In genomic region chr4:6992728-6993655, GRCh38 we compare ENCODE assay signal across 9 cellular contexts. TPM values are rescaled to one million over a fixed set of nuclear protein-coding genes. Genes with fewer than 3 reads are reported as not detected.
A peak's percentile ranks its signal among the peaks of the same experiment; 100 is the strongest.
DNase-seq lines count a peak whose midpoint lies in the region; ATAC-seq and TF ChIP-seq lines count a peak whose summit lies in the region.
"Had no signal": no experiment of that assay in that cellular context is flagged by ENCODE, and none has a peak within 500 bp of the region (broad histone marks: within the 10 kb centered on the region; RNA-seq: fewer than 3 reads in every experiment).

No MANE protein-coding gene starts in this region.

- H3K4me1 Mint-ChIP-seq in activated B cell treated with CpG ODN at 0.5 μM for 24 hours: peaks cover 51% of the 10 kb centered on the region
- H3K4me1 Mint-ChIP-seq in activated T-cell treated with anti-CD3 and anti-CD28 coated beads, Interleukin-2, amount 50 U/mL, for 4 hours (ENCODE audit: low read depth): peaks cover 51% of the 10 kb centered on the region
- H3K4me1 Mint-ChIP-seq in Caco-2 (ENCODE audit: low read depth, unreplicated experiment): peaks cover 24% of the 10 kb centered on the region

- ATAC-seq in HG02763 (IDR thresholded peaks at IDR 0.05; ENCODE audit: unreplicated experiment): peak; percentile 56
- no peak for ATAC-seq in activated B cell treated with CpG ODN at 0.5 μM for 24 hours (ENCODE audit: low read depth)
- no peak for ATAC-seq in activated T-cell treated with anti-CD3 and anti-CD28 coated beads, Interleukin-2, amount 50 U/mL, for 4 hours

- H3K27me3 ChIP-seq in mucosa of rectum (ENCODE audit: control insufficient read depth in 2 of 2, insufficient read depth in 2 of 2, low read length in 2 of 2) (no peaks in the 10 kb centered on the region), Caco-2 (replicated peaks; ENCODE audit: control insufficient read depth, insufficient read depth, low read length) (no peaks in the 10 kb centered on the region)

- no peaks in the 10 kb centered on the region for H3K9me3 Mint-ChIP-seq in activated B cell treated with CpG ODN at 0.5 μM for 24 hours
- no peaks in the 10 kb centered on the region for H3K9me3 Mint-ChIP-seq in activated T-cell treated with anti-CD3 and anti-CD28 coated beads, Interleukin-2, amount 50 U/mL, for 4 hours
- H3K9me3 Mint-ChIP-seq in Caco-2 (ENCODE audit: unreplicated experiment): no peaks in the 10 kb centered on the region

- H3K27ac ChIP-seq in mucosa of rectum (ENCODE audit: low read depth in 2 of 2, low read length in 2 of 2): peak overlapping the region; percentile 23 to 59
- H3K27ac ChIP-seq: SK-N-MC had no signal

- DNase-seq in COLO668 (lab: John Stamatoyannopoulos, UW; ENCODE audit: unreplicated experiment) (peak; percentile 32), activated B cell treated with CpG ODN at 0.5 μM for 24 hours (no peak), AML-193 (lab: John Stamatoyannopoulos, UW) (no peak), dermis blood vessel endothelial cell (no peak), Caco-2 (no peak)
- DNase-seq in activated T-cell treated with anti-CD3 and anti-CD28 coated beads, Interleukin-2, amount 50 U/mL, for 4 hours: no peak

- H3K36me3 ChIP-seq in mucosa of rectum (ENCODE audit: control insufficient read depth in 2 of 2, insufficient read depth in 2 of 2, low read length in 2 of 2) (peaks cover 11 to 30% of the 10 kb centered on the region in 2 donors), Caco-2 (ENCODE audit: control insufficient read depth, insufficient read depth, low read length) (no peaks in the 10 kb centered on the region)

- H3K36me3 Mint-ChIP-seq in activated B cell treated with CpG ODN at 0.5 μM for 24 hours (ENCODE audit: low read depth): peaks cover 38% of the 10 kb centered on the region
- H3K36me3 Mint-ChIP-seq in activated T-cell treated with anti-CD3 and anti-CD28 coated beads, Interleukin-2, amount 50 U/mL, for 4 hours (ENCODE audit: insufficient read depth): peaks cover 19% of the 10 kb centered on the region
- H3K36me3 Mint-ChIP-seq in Caco-2 (ENCODE audit: insufficient read depth, unreplicated experiment): peaks cover 62% of the 10 kb centered on the region

- POLR2A ChIA-PET in activated B cell treated with CpG ODN at 0.5 μM for 24 hours (lab: Charles Lee) (interaction anchor here (2.1 kb wide), 1 partner anchor 75 kb away, joined by 9 read pairs; the partner anchor contains the start of gene GRPEL1), Caco-2 (lab: Charles Lee) (interaction anchor here (0.6 kb wide), 1 partner anchor 303 kb away, joined by 3 read pairs; no protein-coding TSS in a partner anchor)

- BruUV-seq in Caco-2 (replicated peaks; lab: Mats Ljungman, UMichigan): no TSS peak

- H3K27me3 Mint-ChIP-seq in activated B cell treated with CpG ODN at 0.5 μM for 24 hours: no peaks in the 10 kb centered on the region
- no peaks in the 10 kb centered on the region for H3K27me3 Mint-ChIP-seq in activated T-cell treated with anti-CD3 and anti-CD28 coated beads, Interleukin-2, amount 50 U/mL, for 4 hours (ENCODE audit: low read depth)
- H3K27me3 Mint-ChIP-seq in Caco-2 (ENCODE audit: insufficient read depth, unreplicated experiment): no peaks in the 10 kb centered on the region

- CTCF ChIA-PET in activated B cell treated with CpG ODN at 0.5 μM for 24 hours (lab: Charles Lee): interaction anchor here (1.6 kb wide), 1 partner anchor 78 kb away, joined by 4 read pairs; no protein-coding TSS in a partner anchor
- CTCF ChIA-PET in Caco-2 (lab: Charles Lee): interaction anchor here (1.0 kb wide), 2 partner anchors 78 to 119 kb away, joined by 3 read pairs; no protein-coding TSS in a partner anchor

- no peaks in the 10 kb centered on the region for H3K9me3 ChIP-seq in mucosa of rectum (ENCODE audit: control insufficient read depth in 2 of 2, low read length in 2 of 2)
- no peaks in the 10 kb centered on the region for H3K9me3 ChIP-seq in Caco-2

- peaks cover 16 to 28% of the 10 kb centered on the region in 2 donors for H3K4me1 ChIP-seq in mucosa of rectum (ENCODE audit: control insufficient read depth in 2 of 2, insufficient read depth in 2 of 2, low read length in 2 of 2)
- H3K4me1 ChIP-seq in Caco-2: peaks cover 7% of the 10 kb centered on the region

- H3K4me3 Mint-ChIP-seq in activated B cell treated with CpG ODN at 0.5 μM for 24 hours (no peak overlapping the region), Caco-2 (ENCODE audit: unreplicated experiment) (no peak overlapping the region)
- H3K4me3 Mint-ChIP-seq in activated T-cell treated with anti-CD3 and anti-CD28 coated beads, Interleukin-2, amount 50 U/mL, for 4 hours: no peak overlapping the region

- H3K4me3 ChIP-seq in mucosa of rectum (ENCODE audit: low read length in 2 of 2) (no peak overlapping the region), Caco-2 (ENCODE audit: low read depth, low read length) (no peak overlapping the region)
- H3K4me3 ChIP-seq: SK-N-MC had no signal

- intact Hi-C loops in activated B cell treated with CpG ODN at 0.5 μM for 24 hours (cut with micrococcal nuclease) (no loop called here), Caco-2 (cut with micrococcal nuclease; ENCODE audit: unreplicated experiment) (no loop called here)

- H3K9ac ChIP-seq in mucosa of rectum (ENCODE audit: low read depth in 1 of 2, low read length in 2 of 2): no peak overlapping the region

- TF ChIP-seq CTCF in activated B cell treated with CpG ODN at 0.5 μM for 24 hours (IDR thresholded peaks at IDR 0.05) (no peak), Caco-2 (IDR thresholded peaks at IDR 0.05; ENCODE audit: insufficient read depth in 1 of 2, low read depth in 1 of 2, low read length in 1 of 2, severe bottlenecking in 1 of 2, unreplicated experiment in 1 of 2) (no peak)

- peak overlapping the region; percentile 69 for H3K27ac Mint-ChIP-seq in activated B cell treated with CpG ODN at 0.5 μM for 24 hours
- H3K27ac Mint-ChIP-seq in Caco-2 (ENCODE audit: unreplicated experiment): no peak overlapping the region

RNA-seq across cellular contexts. Expression of gene TADA2B, which starts 50.2 kb away (rescaled TPM):
- total RNA-seq in activated B cell treated with CpG ODN at 0.5 μM for 24 hours (26.7 and 31.8 TPM in 2 replicates), dermis blood vessel endothelial cell (10.4 and 13.3 TPM in 2 replicates), Caco-2 (2022) (17.2 and 21.8 TPM in 2 replicates)
- 10 to 100 TPM; 16.9 to 21.3 (median 17.0) TPM for total RNA-seq in activated T-cell treated with anti-CD3 and anti-CD28 coated beads, Interleukin-2, amount 50 U/mL, for 4 hours
